ENCODE assay signal across 1 cellular context in the genomic region with DNA sequence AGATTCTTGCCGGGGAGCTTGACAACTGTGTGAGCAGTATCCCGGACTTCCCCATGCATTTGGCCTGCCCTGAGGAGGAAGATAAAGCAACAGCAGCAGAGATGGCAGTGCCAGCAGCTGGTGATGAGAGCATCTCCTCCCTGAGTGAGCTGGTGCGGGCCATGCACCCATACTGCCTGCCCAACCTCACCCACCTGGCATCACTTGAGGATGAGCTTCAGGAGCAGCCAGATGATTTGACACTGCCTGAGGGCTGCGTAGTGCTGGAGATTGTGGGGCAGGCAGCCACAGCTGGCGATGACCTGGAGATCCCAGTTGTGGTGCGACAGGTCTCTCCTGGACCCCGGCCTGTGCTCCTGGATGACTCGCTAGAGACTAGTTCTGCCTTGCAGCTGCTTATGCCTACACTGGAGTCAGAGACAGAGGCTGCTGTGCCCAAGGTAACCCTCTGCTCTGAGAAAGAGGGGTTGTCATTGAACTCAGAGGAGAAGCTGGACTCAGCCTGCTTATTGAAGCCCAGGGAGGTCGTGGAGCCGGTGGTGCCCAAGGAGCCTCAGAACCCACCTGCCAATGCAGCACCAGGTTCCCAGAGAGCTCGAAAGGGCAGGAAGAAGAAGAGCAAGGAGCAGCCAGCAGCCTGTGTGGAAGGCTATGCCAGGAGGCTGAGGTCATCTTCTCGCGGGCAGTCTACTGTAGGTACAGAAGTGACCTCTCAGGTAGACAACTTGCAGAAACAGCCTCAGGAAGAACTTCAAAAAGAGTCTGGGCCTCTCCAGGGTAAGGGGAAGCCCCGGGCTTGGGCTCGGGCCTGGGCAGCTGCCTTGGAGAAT.
TF ChIP-seq lines count a peak whose summit lies in the region.

No MANE protein-coding gene starts in this region.

TF ChIP-seq in HEK293, 187 proteins besides CTCF, POLR2A, EP300 and RAD21 (continued from another document):
- TF ChIP-seq, protein P1, sequence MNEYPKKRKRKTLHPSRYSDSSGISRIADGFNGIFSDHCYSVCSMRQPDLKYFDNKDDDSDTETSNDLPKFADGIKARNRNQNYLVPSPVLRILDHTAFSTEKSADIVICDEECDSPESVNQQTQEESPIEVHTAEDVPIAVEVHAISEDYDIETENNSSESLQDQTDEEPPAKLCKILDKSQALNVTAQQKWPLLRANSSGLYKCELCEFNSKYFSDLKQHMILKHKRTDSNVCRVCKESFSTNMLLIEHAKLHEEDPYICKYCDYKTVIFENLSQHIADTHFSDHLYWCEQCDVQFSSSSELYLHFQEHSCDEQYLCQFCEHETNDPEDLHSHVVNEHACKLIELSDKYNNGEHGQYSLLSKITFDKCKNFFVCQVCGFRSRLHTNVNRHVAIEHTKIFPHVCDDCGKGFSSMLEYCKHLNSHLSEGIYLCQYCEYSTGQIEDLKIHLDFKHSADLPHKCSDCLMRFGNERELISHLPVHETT (tag by site-specific recombination; IDR thresholded peaks at IDR 0.05) = no peak
TF ChIP-seq in HEK293: peak in this region for 2.
